8 cellular contexts compared by ENCODE assay signal in the genomic region with DNA sequence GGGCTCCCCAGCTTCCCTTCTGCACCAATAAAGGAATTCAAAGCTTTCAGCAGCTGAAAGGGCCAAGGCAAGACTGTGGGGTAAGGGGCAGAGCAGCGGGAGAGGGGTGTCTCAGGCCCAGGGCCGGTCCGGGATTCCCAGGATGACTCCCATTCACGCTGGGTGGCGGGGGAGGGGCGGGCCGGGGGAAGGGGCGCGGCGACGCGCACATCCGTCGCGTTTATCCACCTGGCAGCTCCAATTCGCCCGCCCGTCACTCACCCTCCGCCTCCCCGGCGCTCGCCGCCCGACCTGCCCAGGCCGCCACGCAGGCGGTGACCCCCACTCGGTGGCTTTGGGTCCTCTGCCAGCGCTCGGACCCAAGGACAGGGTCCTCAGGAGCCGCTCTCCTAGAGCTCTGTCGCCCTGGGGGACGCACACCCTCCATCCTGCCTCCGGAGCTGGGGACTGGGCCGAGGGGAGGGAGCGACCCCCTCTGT. TPM values are rescaled to one million over a fixed set of nuclear protein-coding genes. Genes with fewer than 3 reads are reported as not detected.
DNase-seq lines count a peak whose midpoint lies in the region; ATAC-seq and TF ChIP-seq lines count a peak whose summit lies in the region.

No MANE protein-coding gene starts in this region.

- peak overlapping the region; percentile 72 for H4K91ac ChIP-seq in IMR-90 (ENCODE audit: insufficient read depth, low read depth, low read length)

- H2BK15ac ChIP-seq in IMR-90 (ENCODE audit: low read depth, low read length) = no peak overlapping the region; the same call in 2 of the 3 replicates

- H2BK5ac ChIP-seq in IMR-90 (ENCODE audit: low read depth, low read length, poor library complexity, severe bottlenecking) = peak overlapping the region; percentile 2

- H2AK9ac ChIP-seq in IMR-90 (replicated peaks; ENCODE audit: low read depth, low read length, poor library complexity) = peak overlapping the region; percentile 80

- H3K36me3 ChIP-seq in IMR-90 (ENCODE audit: control insufficient read depth, insufficient read depth, low read length) = no peaks in the 10 kb centered on the region

- peak overlapping the region; percentile 45; the same call in 1 of the 2 replicates for H3K18ac ChIP-seq in IMR-90 (ENCODE audit: low read depth, low read length)

- H4K8ac ChIP-seq in IMR-90 (ENCODE audit: low read depth in 2 of 2, low read length in 2 of 2) = peak overlapping the region; percentile 17 to 87; a peak in 2 of 4 replicates

- H3K79me1 ChIP-seq in IMR-90 (ENCODE audit: low read depth in 1 of 2, low read length in 2 of 2) = peaks cover 0 to 32% of the 10 kb centered on the region in 2 experiments; a peak in 2 of 4 replicates

- intact Hi-C loops in CD14-positive monocyte (cut with micrococcal nuclease) (loop anchor here in 1 of 2 donors (2.0 kb wide), 1 partner anchor 28 kb away; no protein-coding TSS in a partner anchor), IMR-90 (cut with micrococcal nuclease) (no loop called here), posterior vena cava (cut with DNase I) (no loop called here)

- dilution Hi-C loops in IMR-90 (cut with HindIII; ENCODE audit: low sequenced_read_pairs, unreplicated experiment) = no loop called here

- H3K4me1 Mint-ChIP-seq in CD14-positive monocyte (peaks cover 25% of the 10 kb centered on the region), mesothelial cell of epicardium (peaks cover 28% of the 10 kb centered on the region)

- DNase-seq in CD14-positive monocyte (ENCODE audit: low spot score) (no peak), IMR-90 (no peak), cardiac fibroblast (ENCODE audit: low read depth in 2 of 2) (no peak), mesothelial cell of epicardium (ENCODE audit: low spot score in 2 of 2, unreplicated experiment in 2 of 2) (no peak), cerebellum (ENCODE audit: low spot score) (no peak), GM13976 (ENCODE audit: low spot score) (no peak), posterior vena cava (ENCODE audit: low spot score) (no peak)

- H3K9me1 ChIP-seq in IMR-90 (ENCODE audit: insufficient read depth, low read length) = peaks cover 11% of the 10 kb centered on the region

- in situ Hi-C loops in IMR-90 (cut with MboI; ENCODE audit: low sequenced_read_pairs) (no loop called here), GM13976 (cut with MboI; ENCODE audit: low sequenced_read_pairs, unreplicated experiment) (no loop called here)

- peak overlapping the region; percentile 57 to 80 for H3K4me3 Mint-ChIP-seq in CD14-positive monocyte
- H3K4me3 Mint-ChIP-seq in mesothelial cell of epicardium = peak overlapping the region; percentile 67

- peak overlapping the region; percentile 97 for H2AFZ ChIP-seq in IMR-90 (replicated peaks; ENCODE audit: low read length, poor library complexity)

- WGBS in IMR-90 (ENCODE audit: extremely low coverage in 2 of 2, insufficient read length in 1 of 2), 2 experiments = 5% methylated on average over 26 of the region's 36 CpGs; no CpG with 5 or more reads in 1 of the 2 experiments

- peaks cover 22% of the 10 kb centered on the region for H3K4me1 ChIP-seq in IMR-90 (ENCODE audit: control insufficient read depth, insufficient read depth, low read length)

- H4K5ac ChIP-seq in IMR-90 (ENCODE audit: low read depth, low read length) = peak overlapping the region; percentile 62

- H3K56ac ChIP-seq in IMR-90 (ENCODE audit: extremely low read depth, insufficient read depth, low read length) = no peak overlapping the region

- peak overlapping the region; percentile 82 for H3K4me2 ChIP-seq in IMR-90 (ENCODE audit: low read depth, low read length)

- H3K27me3 Mint-ChIP-seq in CD14-positive monocyte (ENCODE audit: low read depth in 3 of 3) = peaks cover 49 to 64% (median 61%) of the 10 kb centered on the region in 3 donors
- peaks cover 24% of the 10 kb centered on the region for H3K27me3 Mint-ChIP-seq in mesothelial cell of epicardium (ENCODE audit: low read depth)

- peaks cover 0 to 15% (median 7%) of the 10 kb centered on the region in 7 donors for H3K9me3 Mint-ChIP-seq in CD14-positive monocyte
- no peaks in the 10 kb centered on the region for H3K9me3 Mint-ChIP-seq in mesothelial cell of epicardium

- POLR2A ChIA-PET in IMR-90 (lab: Charles Lee; ENCODE audit: unreplicated experiment) = interaction anchor here (0.6 kb wide), 1 partner anchor 109 kb away, joined by 3 read pairs; no protein-coding TSS in a partner anchor

- H3K4ac ChIP-seq in IMR-90 (ENCODE audit: low read depth, low read length) = peak overlapping the region; percentile 87

- H3K27me3 ChIP-seq in IMR-90 (ENCODE audit: control insufficient read depth, insufficient read depth, low read length) = no peaks in the 10 kb centered on the region

- BruUV-seq in IMR-90 (replicated peaks; lab: Mats Ljungman, UMichigan) = no TSS peak

- peak overlapping the region; percentile 72; the same call in 1 of the 2 replicates for H2AK5ac ChIP-seq in IMR-90 (ENCODE audit: low read depth, low read length)

- CTCF ChIA-PET in IMR-90 (lab: Yijun Ruan, JAX) = interaction anchor here (1.0 to 1.5 kb wide), 3 partner anchors 28 to 204 kb away, joined by 4 to 7 read pairs (median 5); no protein-coding TSS in a partner anchor

- H3K27ac Mint-ChIP-seq in CD14-positive monocyte (peak overlapping the region in 1 of 7 donors; percentile 2), mesothelial cell of epicardium (no peak overlapping the region)

- H3K23ac ChIP-seq in IMR-90 (ENCODE audit: low read depth, low read length) = peak overlapping the region; percentile 83

- H3K27ac ChIP-seq in IMR-90 (ENCODE audit: insufficient read depth, low read length) = peak overlapping the region; percentile 53

- no peak for TF ChIP-seq RAD21 in IMR-90 (IDR thresholded peaks at IDR 0.05; ENCODE audit: low read length)

- H3K4me3 ChIP-seq in IMR-90 (ENCODE audit: insufficient read depth, low read depth, low read length) (peak overlapping the region; percentile 57), cardiac fibroblast (replicated peaks in 1 of 2; ENCODE audit: low read depth in 2 of 2, low read length in 2 of 2) (peak overlapping the region; percentile 25 to 49)

- peaks cover 5 to 9% of the 10 kb centered on the region in 2 donors for H3K36me3 Mint-ChIP-seq in CD14-positive monocyte
- H3K36me3 Mint-ChIP-seq in mesothelial cell of epicardium = no peaks in the 10 kb centered on the region

- TF ChIP-seq POLR2A in IMR-90 (IDR thresholded peaks at IDR 0.05; ENCODE audit: low read depth, low read length) = no peak

- H3K9me3 ChIP-seq in IMR-90 (ENCODE audit: control insufficient read depth, insufficient read depth, low read length) = no peaks in the 10 kb centered on the region

- peak overlapping the region; percentile 25 for H3K9ac ChIP-seq in IMR-90 (ENCODE audit: low read depth, low read length)

- TF ChIP-seq CTCF in CD14-positive monocyte (IDR thresholded peaks at IDR 0.05) = no peak
- TF ChIP-seq CTCF in IMR-90 (conservative IDR thresholded peaks at IDR 0.05; ENCODE audit: low read depth, low read length) = no peak
- TF ChIP-seq CTCF in cardiac fibroblast (IDR thresholded peaks at IDR 0.05; ENCODE audit: low read depth, low read length) = no peak
- TF ChIP-seq CTCF in mesothelial cell of epicardium (IDR thresholded peaks at IDR 0.05; ENCODE audit: unreplicated experiment) = no peak
- no peak for TF ChIP-seq CTCF in GM13976 (IDR thresholded peaks at IDR 0.05; ENCODE audit: borderline replicate concordance, control extremely low read depth, extremely low read depth, insufficient read depth, missing control alignments)

- H2BK20ac ChIP-seq in IMR-90 (ENCODE audit: low read depth, low read length) = no peak overlapping the region

- H4K20me1 ChIP-seq in IMR-90 (ENCODE audit: insufficient read depth, low read length) = peaks cover 10% of the 10 kb centered on the region; the same call in 1 of the 2 replicates

- H3K14ac ChIP-seq in IMR-90 (replicated peaks; ENCODE audit: low read depth, low read length) = peak overlapping the region; percentile 85

- H2BK120ac ChIP-seq in IMR-90 (ENCODE audit: low read depth, low read length) = peak overlapping the region; percentile 83

- peak; percentile 8 for ATAC-seq in IMR-90 (ENCODE audit: low read depth)
- no peak for ATAC-seq in GM18511 (IDR thresholded peaks at IDR 0.05; ENCODE audit: unreplicated experiment)

TF ChIP-seq in IMR-90, 13 proteins besides CTCF, POLR2A, EP300 and RAD21:
- TF ChIP-seq MAZ (IDR thresholded peaks at IDR 0.05; ENCODE audit: borderline replicate concordance, low read depth, low read length) (0 out of 2 replicates have a peak, but pooled peaks have one; percentile 12), CHD1 (IDR thresholded peaks at IDR 0.05; ENCODE audit: low read depth, low read length) (no peak)

RNA-seq across cellular contexts. Expression of a gene that starts 3.7 kb away (rescaled TPM):
- polyA plus RNA-seq in CD14-positive monocyte (not detected), IMR-90 (2012; rRNA removed) (11.9 TPM in 2 replicates)
- total RNA-seq in IMR-90 (2012; rRNA removed) (2.2 and 2.5 TPM in 2 replicates), mesothelial cell of epicardium (21.5 to 24.0 TPM (median 21.9 TPM) in 3 replicates), cerebellum (34.0 TPM), posterior vena cava (1 to 10 TPM; 3.8 to 5.3 TPM)
- polyA plus RNA-seq in IMR-90 (2012; cell fraction: cytosol; rRNA removed) = 6.4 and 15.9 TPM in 2 replicates
- polyA plus RNA-seq in IMR-90 (2012; cell fraction: nucleus; rRNA removed; ENCODE audit: low replicate concordance) = 38.7 and 77.7 TPM in 2 replicates

RNA-seq across cellular contexts. Expression of a gene that starts 55.4 kb away (rescaled TPM):
- not detected for polyA plus RNA-seq in CD14-positive monocyte
- total RNA-seq in IMR-90 (2012; rRNA removed) = 42.2 and 59.7 TPM in 2 replicates
- 132 and 135 TPM in 2 replicates for polyA plus RNA-seq in IMR-90 (2012; rRNA removed)
- 61.6 and 91.4 TPM in 2 replicates for polyA plus RNA-seq in IMR-90 (2012; cell fraction: cytosol; rRNA removed)
- 471 and 772 TPM in 2 replicates for polyA plus RNA-seq in IMR-90 (2012; cell fraction: nucleus; rRNA removed; ENCODE audit: low replicate concordance)
- total RNA-seq in mesothelial cell of epicardium = 0.75 to 1.3 TPM (median 1.0 TPM) in 3 replicates
- total RNA-seq in cerebellum = not detected
- 10 to 100 TPM; 13.5 to 23.0 TPM for total RNA-seq in posterior vena cava

RNA-seq across cellular contexts. Expression of a gene that starts 56.6 kb away (rescaled TPM):
- polyA plus RNA-seq in CD14-positive monocyte = not detected
- total RNA-seq in IMR-90 (2012; rRNA removed) = 28.6 and 34.2 TPM in 2 replicates
- polyA plus RNA-seq in IMR-90 (2012; rRNA removed) = 62.8 and 65.2 TPM in 2 replicates
- polyA plus RNA-seq in IMR-90 (2012; cell fraction: cytosol; rRNA removed) = 30.1 and 39.5 TPM in 2 replicates
- polyA plus RNA-seq in IMR-90 (2012; cell fraction: nucleus; rRNA removed; ENCODE audit: low replicate concordance) = 228 and 260 TPM in 2 replicates
- 365 to 389 TPM (median 380 TPM) in 3 replicates for total RNA-seq in mesothelial cell of epicardium
- 9.3 TPM for total RNA-seq in cerebellum
- total RNA-seq in posterior vena cava = 100 to 1,000 TPM in 1 of 2 donors, 10 to 100 TPM in 1; 93.3 to 179 TPM
